In the genomic region with DNA sequence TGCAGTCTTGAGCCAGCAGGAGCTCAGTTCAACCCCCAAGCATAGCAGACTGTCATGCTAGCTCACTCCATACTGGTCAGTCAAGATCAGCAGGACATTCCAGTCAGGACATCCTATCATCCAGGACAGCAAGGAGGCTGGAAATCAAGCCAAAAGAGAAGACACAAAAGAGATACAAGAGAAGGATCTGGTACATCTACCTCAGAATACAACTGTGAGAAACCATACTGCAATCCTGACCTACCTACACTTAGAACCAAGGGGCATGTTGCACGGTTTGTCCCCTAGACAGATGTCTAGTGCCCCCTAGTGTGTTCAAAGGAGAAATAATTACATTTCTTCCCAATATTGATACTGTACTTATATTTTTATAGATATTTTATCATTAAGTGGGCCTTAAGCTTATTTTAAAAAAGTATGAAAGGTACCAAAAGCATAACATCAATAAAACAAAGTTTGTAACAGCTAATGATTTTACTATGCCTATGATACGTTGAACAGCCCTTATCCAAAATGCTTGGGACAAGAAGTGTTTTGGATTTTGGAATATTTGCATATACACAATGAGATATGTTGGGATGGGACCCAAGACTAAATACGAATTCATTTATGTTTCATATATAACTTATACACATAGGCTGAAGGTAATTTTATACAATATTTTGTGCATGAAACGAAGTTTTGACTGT, we compare ENCODE assay signal across 8 cellular contexts. TPM values are rescaled to one million over a fixed set of nuclear protein-coding genes. Genes with fewer than 3 reads are reported as not detected.
DNase-seq lines count a peak whose midpoint lies in the region; ATAC-seq, FAIRE-seq and TF ChIP-seq lines count a peak whose summit lies in the region.

No MANE protein-coding gene starts in this region.

- peak; percentile 64 for TF ChIP-seq CTCF in AG10803 (conservative IDR thresholded peaks at IDR 0.05; ENCODE audit: low read length)
- peak; percentile 60 for TF ChIP-seq CTCF in MCF 10A (IDR thresholded peaks at IDR 0.05; ENCODE audit: unreplicated experiment)
- TF ChIP-seq CTCF in right lobe of liver (IDR thresholded peaks at IDR 0.05) = peak; percentile 46 to 65 (median 60)

- DNase-seq in AG10803 (ENCODE audit: low read depth) (peak; percentile 31), GM12892 (ENCODE audit: insufficient read length) (no peak), NCI-H2227 (lab: John Stamatoyannopoulos, UW; ENCODE audit: unreplicated experiment) (peak; percentile 5), MCF 10A (ENCODE audit: unreplicated experiment) (peak; percentile 43), right lobe of liver (no peak), frontal cortex (ENCODE audit: low spot score in 2 of 2) (no peak)
- no peak for DNase-seq in stimulated activated CD4-positive, alpha-beta T cell treated with anti-CD3 and anti-CD28 coated beads, Interleukin-12 subunit alpha, Interleukin-12 subunit beta, amount 100 ng/mL, for 4 hours

- ATAC-seq in right lobe of liver (peak; percentile 66 to 71 (median 68)), GM21423 (IDR thresholded peaks at IDR 0.05; ENCODE audit: unreplicated experiment) (no peak)

- H3K4me3 Mint-ChIP-seq in MCF 10A (ENCODE audit: unreplicated experiment) = no peak overlapping the region

- peaks cover 0 to 16% (median 1%) of the 10 kb centered on the region in 4 donors for H3K36me3 ChIP-seq in right lobe of liver

- 60% methylated on average over 4 of the region's 4 CpGs for WGBS in right lobe of liver (ENCODE audit: insufficient coverage, low coverage, low lambda C conversion rate, missing lambda C conversion rate)

- no peaks in the 10 kb centered on the region for H3K9me3 ChIP-seq in right lobe of liver

- no peak overlapping the region for H3K27ac ChIP-seq in right lobe of liver

- H3K4me3 ChIP-seq in AG10803 (ENCODE audit: low read length) = no peak overlapping the region
- no peak overlapping the region for H3K4me3 ChIP-seq in right lobe of liver

- H3K9me3 Mint-ChIP-seq in MCF 10A (ENCODE audit: unreplicated experiment) = no peaks in the 10 kb centered on the region

- peaks cover 53% of the 10 kb centered on the region for H3K36me3 Mint-ChIP-seq in MCF 10A (ENCODE audit: insufficient read depth, unreplicated experiment)

- no peaks in the 10 kb centered on the region for H3K27me3 Mint-ChIP-seq in MCF 10A (ENCODE audit: insufficient read depth, unreplicated experiment)

- no TSS peak for BruUV-seq in MCF 10A (replicated peaks; lab: Mats Ljungman, UMichigan)

- H3K27ac Mint-ChIP-seq in MCF 10A (ENCODE audit: low read depth, unreplicated experiment) = peak overlapping the region; percentile 49

- peaks cover 6% of the 10 kb centered on the region for H3K4me1 Mint-ChIP-seq in MCF 10A (ENCODE audit: insufficient read depth, unreplicated experiment)

- TF ChIP-seq POLR2A in GM12892 (IDR thresholded peaks at IDR 0.05; ENCODE audit: low read depth, low read length) (no peak), right lobe of liver (IDR thresholded peaks at IDR 0.05) (no peak)

- POLR2A ChIA-PET in MCF 10A (lab: Yijun Ruan, JAX) = no interaction called here

- CTCF ChIA-PET in MCF 10A (lab: Yijun Ruan, JAX) = interaction anchor here (0.6 to 3.5 kb wide), 27 partner anchors 10 to 961 kb away, joined by 3 to 20 read pairs (median 5); partner anchors contain the start of gene ERCC6

- intact Hi-C loops in MCF 10A (cut with micrococcal nuclease) = loop anchor here (10.0 kb wide), 1 partner anchor 1147 kb away; no protein-coding TSS in a partner anchor
- intact Hi-C loops in right lobe of liver (cut with DNase I) = loop anchor here (10.0 kb wide), 1 partner anchor 107 kb away; no protein-coding TSS in a partner anchor

- H3K27me3 ChIP-seq in right lobe of liver = no peaks in the 10 kb centered on the region

- no peaks in the 10 kb centered on the region for H3K4me1 ChIP-seq in right lobe of liver

- FAIRE-seq in GM12892 (lab: Jason Lieb, UNC) = peak; percentile 65
- no peak for FAIRE-seq in frontal cortex (lab: Jason Lieb, UNC)

RNA-seq across cellular contexts. Expression of gene ERCC6, which starts 26.7 kb away (rescaled TPM):
- 8.2 TPM for polyA plus RNA-seq in GM12892 (2012; ENCODE audit: missing spikeins)
- total RNA-seq in MCF 10A (2022) (54.0 and 64.4 TPM in 2 replicates), right lobe of liver (10 to 100 TPM in 4 of 6 experiments, 1 to 10 TPM in 2; 7.3 to 16.8 (median 10.6) TPM), frontal cortex (31.8 TPM)

Comparison
In these comparisons a context has a peak if more than half of its experiments do, and no peak if none do; other contexts are left out.
1. DNase-seq: peak in AG10803 (single experiment), NCI-H2227 (single experiment) and MCF 10A (single experiment); none in GM12892 (single experiment), right lobe of liver (0 of 3), frontal cortex (0 of 2) and stimulated activated CD4-positive, alpha-beta T cell treated with anti-CD3 and anti-CD28 coated beads, Interleukin-12 subunit alpha, Interleukin-12 subunit beta, amount 100 ng/mL, for 4 hours (single experiment).
2. Peak in every context shown above with its lines, with median percentiles within 50 percentile points of each other: CTCF ChIP-seq.